Comparison of ENCODE assay signal across 8 cellular contexts in the genomic region with DNA sequence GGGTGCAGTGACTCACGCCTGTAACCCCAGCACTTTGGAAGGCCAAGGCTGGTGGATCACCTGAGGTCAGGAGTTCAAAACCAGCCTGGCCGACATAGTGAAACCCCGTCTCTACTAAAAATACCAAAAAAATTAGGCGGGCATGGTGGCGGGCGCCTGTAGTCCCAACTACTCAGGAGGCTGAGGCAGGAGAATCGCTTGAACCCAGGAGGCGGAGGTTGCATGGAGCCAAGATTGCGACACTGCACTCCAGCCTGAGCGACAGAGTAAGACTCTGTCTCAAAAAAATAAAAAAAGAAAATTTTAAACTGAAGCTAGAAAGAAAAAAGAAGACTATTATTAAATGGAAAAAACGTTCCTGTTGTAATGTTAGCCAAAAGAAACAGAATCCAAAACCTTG. TPM values are rescaled to one million over a fixed set of nuclear protein-coding genes. Genes with fewer than 3 reads are reported as not detected.
A peak's percentile ranks its signal among the peaks of the same experiment; 100 is the strongest.
DNase-seq lines count a peak whose midpoint lies in the region; ATAC-seq, FAIRE-seq and TF ChIP-seq lines count a peak whose summit lies in the region.
"Not testable (repeated sequence)": the region's sequence is repeated elsewhere in the genome, so short reads cannot be mapped to it uniquely, and the experiment has no call there.
"Had no signal": no experiment of that assay in that cellular context is flagged by ENCODE, and none has a peak within 500 bp of the region (broad histone marks: within the 10 kb centered on the region; RNA-seq: fewer than 3 reads in every experiment).

No MANE protein-coding gene starts in this region.

- H3K56ac ChIP-seq in H1 (replicated peaks; ENCODE audit: insufficient read length, low read depth, low read length) = not testable (repeated sequence)

- BruUV-seq in K562 (replicated peaks; lab: Mats Ljungman, UMichigan) = not testable (repeated sequence)

- not testable (repeated sequence) for H3K9me3 ChIP-seq in K562 (replicated peaks; ENCODE audit: control insufficient read depth, insufficient read depth, low read depth, low read length); H1 (ENCODE audit: insufficient read depth in 2 of 2, low read depth in 1 of 2, low read length in 1 of 2); spleen

- not testable (repeated sequence) for DNase-seq in K562 (ENCODE audit: extremely low read depth in 1 of 4, low spot score in 3 of 4); H1 (ENCODE audit: low read depth in 1 of 2, low spot score in 2 of 2)
- DNase-seq in mesenteric fat pad (ENCODE audit: low spot score) (peak; percentile 55), spleen (peak; percentile 3)

- ATAC-seq in K562 = not testable (repeated sequence)

- peaks cover 52 to 70% of the 10 kb centered on the region in 2 experiments for H3K27me3 ChIP-seq in K562 (ENCODE audit: control insufficient read depth in 2 of 2, insufficient read depth in 2 of 2, low read length in 2 of 2)
- not testable (repeated sequence) for H3K27me3 ChIP-seq in H1 (replicated peaks in 1 of 4; ENCODE audit: control insufficient read depth in 3 of 4, extremely low read depth in 1 of 4, insufficient read depth in 3 of 4, low read length in 3 of 4); spleen (replicated peaks in 1 of 7)

- not testable (repeated sequence) for TF ChIP-seq RAD21 in Ishikawa (IDR thresholded peaks at IDR 0.05; ENCODE audit: low read depth); K562 (CRISPR knock-in tag; conservative IDR thresholded peaks at IDR 0.05 in 1 of 2, IDR thresholded peaks at IDR 0.05 in 1 of 2); H1 (IDR thresholded peaks at IDR 0.05 in 1 of 2, conservative IDR thresholded peaks at IDR 0.05 in 1 of 2; ENCODE audit: low read depth in 2 of 2, low read length in 2 of 2)

- not testable (repeated sequence) for H3K79me2 ChIP-seq in K562 (ENCODE audit: control insufficient read depth, insufficient read depth, low read length); H1 (ENCODE audit: control insufficient read depth in 1 of 2, insufficient read depth in 2 of 2, low read length in 2 of 2)

- TF ChIP-seq EP300 in Ishikawa (IDR thresholded peaks at IDR 0.05; ENCODE audit: borderline replicate concordance); K562 (IDR thresholded peaks at IDR 0.05; ENCODE audit: low read length); H1 (IDR thresholded peaks at IDR 0.05; ENCODE audit: borderline replicate concordance in 1 of 2, low read depth in 2 of 2, low read length in 2 of 2): not testable (repeated sequence)

- not testable (repeated sequence) for H3K4me2 ChIP-seq in K562 (ENCODE audit: insufficient read depth, low read length); H1 (ENCODE audit: insufficient read depth in 1 of 2, low read depth in 2 of 2, low read length in 2 of 2)

- POLR2A ChIA-PET in K562 (lab: Yijun Ruan, JAX) = not testable (repeated sequence)
- POLR2A ChIA-PET in H1 (lab: Charles Lee; ENCODE audit: partially characterized antibody) = interaction anchor here (1.5 kb wide), 1 partner anchor 10 kb away, joined by 5 read pairs; no protein-coding TSS in a partner anchor

- H3K9me1 ChIP-seq in K562 (ENCODE audit: control insufficient read depth, insufficient read depth, low read length) = not testable (repeated sequence)

- WGBS in K562 (ENCODE audit: insufficient coverage, low coverage, missing lambda C conversion rate) = 4% methylated on average over 11 of the region's 11 CpGs
- 97% methylated on average over 10 of the region's 11 CpGs; no CpG with 5 or more reads in 1 of the 2 experiments for WGBS in H1 (ENCODE audit: extremely low coverage in 1 of 2, insufficient coverage in 1 of 2, insufficient read length in 1 of 2, insufficient replicate concordance in 2 of 2, low coverage in 1 of 2, low lambda C conversion rate in 2 of 2, missing lambda C conversion rate in 1 of 2), 2 experiments
- 87 to 93% (median 89%) methylated on average over 11 of the region's 11 CpGs for WGBS in spleen, 5 donors

- not testable (repeated sequence) for H3K18ac ChIP-seq in H1 (ENCODE audit: extremely low read depth, low read length)

- not testable (repeated sequence) for H2BK120ac ChIP-seq in H1 (replicated peaks; ENCODE audit: low read depth, low read length)

- H3K9ac ChIP-seq in K562 (ENCODE audit: insufficient read depth in 1 of 2, low read depth in 2 of 2, low read length in 2 of 2); H1 (replicated peaks in 1 of 4; ENCODE audit: extremely low read depth in 1 of 4, low read depth in 3 of 4, low read length in 3 of 4): not testable (repeated sequence)

- intact Hi-C loops in K562 (cut with micrococcal nuclease); spleen (cut with DNase I; ENCODE audit: low total_unique reads): not testable (repeated sequence)

- in situ Hi-C loops in K562 (cut with MboI) = not testable (repeated sequence)

- FAIRE-seq in K562 (lab: Jason Lieb, UNC); H1 (lab: Jason Lieb, UNC): not testable (repeated sequence)

- H3K4me3 ChIP-seq in K562; H1 (ENCODE audit: extremely low read depth in 1 of 4, insufficient read depth in 2 of 4, low read depth in 3 of 4, low read length in 4 of 4); spleen: not testable (repeated sequence)

- not testable (repeated sequence) for TF ChIP-seq CTCF in K562 (IDR thresholded peaks at IDR 0.05 in 2 of 3, conservative IDR thresholded peaks at IDR 0.05 in 1 of 3; ENCODE audit: insufficient read depth in 2 of 3, low read depth in 1 of 3, low read length in 3 of 3); H1 (IDR thresholded peaks at IDR 0.05; ENCODE audit: control extremely low read depth in 1 of 3, insufficient read depth in 1 of 3, low read depth in 1 of 3, low read length in 3 of 3); spleen (IDR thresholded peaks at IDR 0.05 in 8 of 11, conservative IDR thresholded peaks at IDR 0.05 in 3 of 11)

- H2BK15ac ChIP-seq in H1 (ENCODE audit: low read length) = not testable (repeated sequence)

- not testable (repeated sequence) for H4K20me1 ChIP-seq in K562 (replicated peaks; ENCODE audit: control insufficient read depth, insufficient read depth, low read length); H1 (replicated peaks in 1 of 2; ENCODE audit: control insufficient read depth in 1 of 2, insufficient read depth in 2 of 2, low read length in 2 of 2)

- H4K5ac ChIP-seq in H1 (ENCODE audit: insufficient read length, low read depth, low read length) = not testable (repeated sequence)

- not testable (repeated sequence) for H3K4me1 ChIP-seq in K562 (replicated peaks in 1 of 2; ENCODE audit: control insufficient read depth in 2 of 2, insufficient read depth in 2 of 2, low read length in 2 of 2); H1 (replicated peaks in 1 of 4; ENCODE audit: control insufficient read depth in 3 of 4, insufficient read depth in 4 of 4, low read length in 3 of 4); spleen

- not testable (repeated sequence) for H2AK5ac ChIP-seq in H1 (ENCODE audit: low read depth, low read length)

- TF ChIP-seq POLR2A in K562 (conservative IDR thresholded peaks at IDR 0.05); H1 (IDR thresholded peaks at IDR 0.05; ENCODE audit: control extremely low read depth in 1 of 2, low read depth in 2 of 2, low read length in 2 of 2); spleen (IDR thresholded peaks at IDR 0.05): not testable (repeated sequence)

- H3K14ac ChIP-seq in H1 (ENCODE audit: insufficient read length) = not testable (repeated sequence)

- H2BK20ac ChIP-seq in H1 (ENCODE audit: low read length) = not testable (repeated sequence)

- H3K36me3 ChIP-seq in K562 (ENCODE audit: control insufficient read depth, insufficient read depth, low read length); H1 (ENCODE audit: control insufficient read depth in 2 of 4, insufficient read depth in 4 of 4, low read length in 3 of 4); spleen: not testable (repeated sequence)

- H3K23me2 ChIP-seq in H1 (ENCODE audit: low read depth, low read length) = not testable (repeated sequence)

- not testable (repeated sequence) for H2BK12ac ChIP-seq in H1 (ENCODE audit: low read depth, low read length)

- H3K23ac ChIP-seq in H1 (ENCODE audit: insufficient read length) = not testable (repeated sequence)

- H3K79me1 ChIP-seq in H1 (ENCODE audit: low read depth, low read length) = not testable (repeated sequence)

- not testable (repeated sequence) for H4K8ac ChIP-seq in H1 (ENCODE audit: extremely low read depth, insufficient read depth, low read length)

- CTCF ChIA-PET in K562 (lab: Yijun Ruan, JAX; ENCODE audit: low intra/inter-chr PET ratio) = not testable (repeated sequence)
- CTCF ChIA-PET in H1 (lab: Charles Lee; ENCODE audit: partially characterized antibody) = interaction anchor here (0.6 to 1.3 kb wide), 4 partner anchors 13 to 1783 kb away, joined by 3 to 5 read pairs (median 3); no protein-coding TSS in a partner anchor

- H2BK5ac ChIP-seq in H1 (ENCODE audit: low read depth, low read length) = not testable (repeated sequence)

- H4K91ac ChIP-seq in H1 (replicated peaks; ENCODE audit: insufficient read length, low read length) = not testable (repeated sequence)

- H3K27ac ChIP-seq in K562 (ENCODE audit: extremely low read depth, low read depth, low read length); H1 (ENCODE audit: low read depth, low read length); spleen: not testable (repeated sequence)

- H2AFZ ChIP-seq in K562 (ENCODE audit: low read depth, low read length); H1 (ENCODE audit: low read length): not testable (repeated sequence)

- H3K4ac ChIP-seq in H1 (replicated peaks; ENCODE audit: insufficient read length, low read depth, low read length) = not testable (repeated sequence)

RNA-seq across cellular contexts. Expression of a gene that starts 20.7 kb away (rescaled TPM):
- not detected in 2 replicates for total RNA-seq in K562 (2011; cell fraction: chromatin; rRNA removed; ENCODE audit: low replicate concordance)
- not detected in 2 replicates for total RNA-seq in K562 (2011; cell fraction: nucleolus; rRNA removed)
- total RNA-seq in K562 (2011; cell fraction: nucleoplasm; rRNA removed) = not detected in 2 replicates
- total RNA-seq in K562 (2014; rRNA removed) (not detected in 2 replicates), K562 (2014; rRNA removed; fragmentation: Illumina TruSeq; extraction: Trizol) (not detected in 2 replicates), K562 (2015; rRNA removed; fragmentation: Illumina TruSeq; extraction: Trizol) (not detected in 2 replicates), K562 (2021) (0.16 TPM in 1 of 2 replicates, not detected in the other), mesenteric fat pad (24.6 TPM), spleen (10 to 100 TPM in 6 of 7 donors, 1 to 10 TPM in 1; 9.6 to 35.3 (median 19.9) TPM)
- polyA plus RNA-seq in K562 (2011; rRNA removed) (not detected in 2 replicates), K562 (2014; fragmentation: Illumina TruSeq; extraction: Trizol) (not detected in 2 replicates), K562 (2014; fragmentation: Nextera tagmentation; extraction: Ambion mirVana) (not detected), K562 (2014; rRNA removed) (not detected in 2 replicates), H1 (2011; rRNA removed) (5.0 and 6.0 TPM in 2 replicates), spleen (1 to 10 TPM; 1.9 to 7.7 (median 6.6) TPM)
- not detected in 2 replicates for polyA plus RNA-seq in K562 (2011; cell fraction: cytosol; rRNA removed)
- polyA plus RNA-seq in K562 (2011; cell fraction: nucleus; rRNA removed) = 0.18 TPM in 1 of 2 replicates, not detected in the other
- polyA plus RNA-seq in K562 (2012) = not detected in 2 replicates
- not detected in 2 replicates for polyA minus RNA-seq in K562 (2011; rRNA and poly(A)+ RNA removed)
- polyA minus RNA-seq in K562 (2011; cell fraction: cytosol; rRNA and poly(A)+ RNA removed) = not detected in 2 replicates
- not detected in 2 replicates for polyA minus RNA-seq in K562 (2011; cell fraction: nucleus; rRNA and poly(A)+ RNA removed)
- total RNA-seq in H1 (2021; fragmentation: NEBNext Ultra II Directional; extraction: Animal tissue kit (Norgen Biotek cat#: 25700)) = 11.4 and 13.0 TPM in 2 replicates
- polyA plus RNA-seq in H1 (2011; cell fraction: cytosol; rRNA removed) = 5.6 TPM
- 8.0 TPM for polyA plus RNA-seq in H1 (2011; cell fraction: nucleus; rRNA removed)
- polyA plus RNA-seq in H1 (2012, experiment 1 of 2) = 7.1 to 8.8 TPM (median 8.0 TPM) in 4 replicates
- polyA plus RNA-seq in H1 (2012, experiment 2 of 2) = 5.8 TPM
- polyA plus RNA-seq in H1 (2013, experiment 1 of 2) = 6.1 TPM
- 6.6 TPM for polyA plus RNA-seq in H1 (2013, experiment 2 of 2)
- polyA minus RNA-seq in H1 (2011; rRNA and poly(A)+ RNA removed) = 8.0 and 12.4 TPM in 2 replicates
- polyA minus RNA-seq in H1 (2011; cell fraction: cytosol; rRNA and poly(A)+ RNA removed) = 4.6 TPM
- 6.4 TPM for polyA minus RNA-seq in H1 (2011; cell fraction: nucleus; rRNA and poly(A)+ RNA removed)
- total RNA-seq: B cell; Calu3; CD4-positive, alpha-beta T cell had no signal

RNA-seq across cellular contexts. Expression of a gene that starts 52.8 kb away (rescaled TPM):
- total RNA-seq in K562 (2011; cell fraction: chromatin; rRNA removed; ENCODE audit: low replicate concordance) = 7.9 and 18.9 TPM in 2 replicates
- total RNA-seq in K562 (2011; cell fraction: nucleolus; rRNA removed) = 18.3 and 25.7 TPM in 2 replicates
- 16.6 and 17.8 TPM in 2 replicates for total RNA-seq in K562 (2011; cell fraction: nucleoplasm; rRNA removed)
- total RNA-seq in K562 (2014; rRNA removed) (10.6 and 12.9 TPM in 2 replicates), K562 (2014; rRNA removed; fragmentation: Illumina TruSeq; extraction: Trizol) (9.1 and 10.3 TPM in 2 replicates), K562 (2015; rRNA removed; fragmentation: Illumina TruSeq; extraction: Trizol) (13.3 and 13.8 TPM in 2 replicates), K562 (2021) (13.8 and 14.3 TPM in 2 replicates), mesenteric fat pad (13.3 TPM), spleen (10 to 100 TPM; 16.9 to 25.2 (median 20.4) TPM)
- polyA plus RNA-seq in K562 (2011; rRNA removed) (12.0 and 12.8 TPM in 2 replicates), K562 (2014; fragmentation: Illumina TruSeq; extraction: Trizol) (7.7 and 9.4 TPM in 2 replicates), K562 (2014; fragmentation: Nextera tagmentation; extraction: Ambion mirVana) (1 to 10 TPM in 1 of 2 experiments, under 1 TPM in 1; 0.08 to 1.1 TPM), K562 (2014; rRNA removed) (9.7 and 10.1 TPM in 2 replicates), H1 (2011; rRNA removed) (6.9 and 9.8 TPM in 2 replicates), spleen (10 to 100 TPM; 10.6 to 15.6 (median 11.9) TPM)
- polyA plus RNA-seq in K562 (2011; cell fraction: cytosol; rRNA removed) = 9.7 and 13.6 TPM in 2 replicates
- polyA plus RNA-seq in K562 (2011; cell fraction: nucleus; rRNA removed) = 7.2 and 7.7 TPM in 2 replicates
- 12.2 and 28.1 TPM in 2 replicates for polyA plus RNA-seq in K562 (2012)
- 13.7 and 15.8 TPM in 2 replicates for polyA minus RNA-seq in K562 (2011; rRNA and poly(A)+ RNA removed)
- polyA minus RNA-seq in K562 (2011; cell fraction: cytosol; rRNA and poly(A)+ RNA removed) = 9.4 and 9.5 TPM in 2 replicates
- polyA minus RNA-seq in K562 (2011; cell fraction: nucleus; rRNA and poly(A)+ RNA removed) = 5.8 and 8.3 TPM in 2 replicates
- 10.3 and 11.7 TPM in 2 replicates for total RNA-seq in H1 (2021; fragmentation: NEBNext Ultra II Directional; extraction: Animal tissue kit (Norgen Biotek cat#: 25700))
- polyA plus RNA-seq in H1 (2011; cell fraction: cytosol; rRNA removed) = 8.6 TPM
- 9.1 TPM for polyA plus RNA-seq in H1 (2011; cell fraction: nucleus; rRNA removed)
- polyA plus RNA-seq in H1 (2012, experiment 1 of 2) = 7.5 to 12.1 TPM (median 10.2 TPM) in 4 replicates
- polyA plus RNA-seq in H1 (2012, experiment 2 of 2) = 14.6 TPM
- 6.7 TPM for polyA plus RNA-seq in H1 (2013, experiment 1 of 2)
- 6.8 TPM for polyA plus RNA-seq in H1 (2013, experiment 2 of 2)
- 8.7 and 8.9 TPM in 2 replicates for polyA minus RNA-seq in H1 (2011; rRNA and poly(A)+ RNA removed)
- polyA minus RNA-seq in H1 (2011; cell fraction: cytosol; rRNA and poly(A)+ RNA removed) = 4.6 TPM
- 4.7 TPM for polyA minus RNA-seq in H1 (2011; cell fraction: nucleus; rRNA and poly(A)+ RNA removed)

Comparison
In these comparisons a context has a peak if more than half of its experiments do, and no peak if none do; other contexts are left out.
1. RNA of a gene that starts 20.7 kb away (total RNA-seq): 24.6 TPM in mesenteric fat pad (single experiment), 9.6 to 35.3 TPM in spleen and 11.4 to 13.0 TPM in H1; 0.16 TPM in K562; every median in the first group is over 4 times any median in the second.